In the genomic region with DNA sequence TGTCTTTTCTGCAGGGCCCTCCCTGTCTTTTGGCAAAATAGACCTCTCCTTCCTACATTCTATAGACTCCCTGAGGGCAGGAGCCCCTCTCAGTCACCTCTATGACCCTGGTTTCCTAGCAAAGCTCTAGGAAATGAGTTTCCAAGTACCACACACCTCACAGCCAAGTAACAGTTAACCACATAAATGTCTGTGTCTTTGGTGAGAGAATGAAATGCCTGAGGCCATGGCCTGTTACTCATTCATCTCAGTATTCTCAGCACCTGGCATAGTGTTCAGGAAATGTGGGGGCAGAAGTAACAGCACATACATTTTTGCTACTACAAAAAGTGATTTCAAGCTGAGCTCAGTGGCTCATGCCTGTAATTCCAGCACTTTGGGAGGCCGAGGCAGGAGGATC, we compare ENCODE assay signal across 11 cellular contexts. TPM values are rescaled to one million over a fixed set of nuclear protein-coding genes. Genes with fewer than 3 reads are reported as not detected.
DNase-seq lines count a peak whose midpoint lies in the region; TF ChIP-seq lines count a peak whose summit lies in the region.
"Had no signal": no experiment of that assay in that cellular context is flagged by ENCODE, and none has a peak within 500 bp of the region (broad histone marks: within the 10 kb centered on the region; RNA-seq: fewer than 3 reads in every experiment).

No MANE protein-coding gene starts in this region.

- H3K27me3 Mint-ChIP-seq in endodermal cell (ENCODE audit: insufficient read depth): no peaks in the 10 kb centered on the region
- H3K27me3 Mint-ChIP-seq in Caco-2 (ENCODE audit: insufficient read depth, unreplicated experiment): no peaks in the 10 kb centered on the region

- H3K4me3 Mint-ChIP-seq in endodermal cell (no peak overlapping the region), Caco-2 (ENCODE audit: unreplicated experiment) (no peak overlapping the region)

- no TSS peak for BruUV-seq in Caco-2 (replicated peaks; lab: Mats Ljungman, UMichigan)

- H3K4me1 Mint-ChIP-seq in endodermal cell: no peaks in the 10 kb centered on the region
- H3K4me1 Mint-ChIP-seq in Caco-2 (ENCODE audit: low read depth, unreplicated experiment): no peaks in the 10 kb centered on the region

- H3K27me3 ChIP-seq in endodermal cell (ENCODE audit: control insufficient read depth, insufficient read depth, low read length, poor library complexity, severe bottlenecking): no peaks in the 10 kb centered on the region
- H3K27me3 ChIP-seq in Caco-2 (replicated peaks; ENCODE audit: control insufficient read depth, insufficient read depth, low read length): no peaks in the 10 kb centered on the region

- 98% methylated on average over 1 of the region's 1 CpG; no CpG with 5 or more reads in 1 of the 2 experiments for WGBS in endodermal cell (ENCODE audit: insufficient coverage in 1 of 2, insufficient read length in 1 of 2), 2 experiments

- H3K4me3 ChIP-seq in endodermal cell (ENCODE audit: low read length): no peak overlapping the region
- no peak overlapping the region for H3K4me3 ChIP-seq in skin epidermis
- H3K4me3 ChIP-seq in Caco-2 (ENCODE audit: low read depth, low read length): no peak overlapping the region
- H3K4me3 ChIP-seq: A549 had no signal

- no peak for TF ChIP-seq CTCF in RWPE1 (conservative IDR thresholded peaks at IDR 0.05; ENCODE audit: low read depth)
- no peak for TF ChIP-seq CTCF in endodermal cell (conservative IDR thresholded peaks at IDR 0.05)
- no peak for TF ChIP-seq CTCF in Caco-2 (IDR thresholded peaks at IDR 0.05; ENCODE audit: insufficient read depth in 1 of 2, low read depth in 1 of 2, low read length in 1 of 2, severe bottlenecking in 1 of 2, unreplicated experiment in 1 of 2)

- peak overlapping the region; percentile 69 for H3K27ac ChIP-seq in RWPE1
- H3K27ac ChIP-seq in endodermal cell (ENCODE audit: low read depth, low read length): no peak overlapping the region
- H3K27ac ChIP-seq in skin epidermis: peak overlapping the region in 15 of 21 experiments; percentile 11 to 76 (median 53)
- H3K27ac ChIP-seq: A549 had no signal

- H3K36me3 ChIP-seq in endodermal cell (ENCODE audit: control insufficient read depth, insufficient read depth, low read length) (peaks cover 30% of the 10 kb centered on the region), Caco-2 (ENCODE audit: control insufficient read depth, insufficient read depth, low read length) (no peaks in the 10 kb centered on the region)

- intact Hi-C loops in Caco-2 (cut with micrococcal nuclease; ENCODE audit: unreplicated experiment): no loop called here

- CTCF ChIA-PET in RWPE1 (lab: Yijun Ruan, JAX): interaction anchor here (0.6 kb wide), 1 partner anchor 25 kb away, joined by 3 read pairs; no protein-coding TSS in a partner anchor
- CTCF ChIA-PET in Caco-2 (lab: Charles Lee): interaction anchor here (0.6 to 1.5 kb wide), 2 partner anchors 112 to 258 kb away, joined by 3 to 5 read pairs; no protein-coding TSS in a partner anchor

- H3K9me3 ChIP-seq in endodermal cell (ENCODE audit: control insufficient read depth, low read length) (no peaks in the 10 kb centered on the region), Caco-2 (no peaks in the 10 kb centered on the region)
- H3K9me3 ChIP-seq: A549 had no signal

- POLR2A ChIA-PET in RWPE1 (lab: Yijun Ruan, JAX; ENCODE audit: low non-redundant PET) (interaction anchor here (0.6 kb wide), 1 partner anchor 1061 kb away, joined by 10 read pairs; no protein-coding TSS in a partner anchor), Caco-2 (lab: Charles Lee) (no interaction called here)

- no peaks in the 10 kb centered on the region for H3K9me3 Mint-ChIP-seq in endodermal cell
- H3K9me3 Mint-ChIP-seq in Caco-2 (ENCODE audit: unreplicated experiment): no peaks in the 10 kb centered on the region

- H3K4me1 ChIP-seq in endodermal cell (ENCODE audit: control insufficient read depth, insufficient read depth, low read length): peaks cover 3% of the 10 kb centered on the region
- no peaks in the 10 kb centered on the region for H3K4me1 ChIP-seq in Caco-2

- peak; percentile 53 for DNase-seq in activated CD4-positive, alpha-beta T cell treated with anti-CD3 and anti-CD28 coated beads for 48 hours
- no peak for DNase-seq in activated CD4-positive, alpha-beta T cell treated with anti-CD3 and anti-CD28 coated beads, Interleukin-2, amount 50 U/mL, for 4 hours
- DNase-seq in RWPE1 (ENCODE audit: low spot score): peak; percentile 82
- no peak for DNase-seq in endodermal cell
- DNase-seq in activated effector memory CD4-positive, alpha-beta T cell treated with anti-CD3 and anti-CD28 coated beads, Interleukin-2, amount 50 U/mL, for 16 hours: no peak
- no peak for DNase-seq in NCI-H2227 (lab: John Stamatoyannopoulos, UW; ENCODE audit: unreplicated experiment)
- DNase-seq in Caco-2: no peak
- DNase-seq: central memory CD4-positive, alpha-beta T cell; NCI-H187 had no signal

- H3K27ac Mint-ChIP-seq in endodermal cell (peak overlapping the region; percentile 26), Caco-2 (ENCODE audit: unreplicated experiment) (no peak overlapping the region)

- peaks cover 22% of the 10 kb centered on the region for H3K36me3 Mint-ChIP-seq in endodermal cell (ENCODE audit: low read depth)
- peaks cover 22% of the 10 kb centered on the region for H3K36me3 Mint-ChIP-seq in Caco-2 (ENCODE audit: insufficient read depth, unreplicated experiment)

- H3K9ac ChIP-seq in endodermal cell (ENCODE audit: extremely low read depth, low read length, poor library complexity, severe bottlenecking): no peak overlapping the region

RNA-seq across cellular contexts. Expression of a gene that starts 21.0 kb away (rescaled TPM):
- total RNA-seq in endodermal cell: 10 to 100 TPM; 29.3 to 35.2 TPM
- polyA plus RNA-seq in endodermal cell (2013, experiment 1 of 2): 27.5 TPM
- 22.1 TPM for polyA plus RNA-seq in endodermal cell (2013, experiment 2 of 2)
- 33.1 and 35.7 TPM in 2 replicates for total RNA-seq in Caco-2 (2022)

RNA-seq across cellular contexts. Expression of a gene that starts 51.8 kb away (rescaled TPM):
- total RNA-seq in endodermal cell: 10 to 100 TPM; 19.9 to 26.6 TPM
- 14.3 TPM for polyA plus RNA-seq in endodermal cell (2013, experiment 1 of 2)
- 15.7 TPM for polyA plus RNA-seq in endodermal cell (2013, experiment 2 of 2)
- 30.9 and 31.5 TPM in 2 replicates for total RNA-seq in Caco-2 (2022)

Comparison
In these comparisons a context has a peak if more than half of its experiments do, and no peak if none do; other contexts are left out.
1. DNase-seq: peak in activated CD4-positive, alpha-beta T cell treated with anti-CD3 and anti-CD28 coated beads for 48 hours (single experiment) and RWPE1 (single experiment); none in activated CD4-positive, alpha-beta T cell treated with anti-CD3 and anti-CD28 coated beads, Interleukin-2, amount 50 U/mL, for 4 hours (0 of 2), endodermal cell (single experiment), activated effector memory CD4-positive, alpha-beta T cell treated with anti-CD3 and anti-CD28 coated beads, Interleukin-2, amount 50 U/mL, for 16 hours (single experiment), NCI-H2227 (single experiment) and Caco-2 (0 of 2).